1 cellular context compared by ENCODE assay signal in the genomic region with DNA sequence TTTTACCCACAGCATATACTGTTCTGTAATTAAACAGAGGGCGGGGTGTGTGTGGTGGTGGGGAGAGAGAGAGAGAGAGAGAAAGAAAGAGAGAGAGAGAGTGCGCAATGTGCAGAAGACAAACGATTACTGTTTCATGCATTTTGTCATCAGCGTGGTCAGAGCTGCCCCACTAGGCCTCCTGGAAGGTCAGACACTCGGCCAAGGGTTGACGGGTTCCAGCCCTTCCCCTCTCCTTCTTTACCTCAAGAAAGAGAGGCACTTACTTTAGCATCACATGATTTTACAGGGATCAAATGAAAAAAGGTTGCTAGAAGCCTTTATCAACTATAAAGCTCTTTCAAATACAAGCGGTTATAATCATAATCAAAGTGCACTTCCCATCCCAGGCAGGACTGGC.
TF ChIP-seq lines count a peak whose summit lies in the region.

No MANE protein-coding gene starts in this region.

TF ChIP-seq in neural cell, 6 proteins besides CTCF, POLR2A, EP300 and RAD21 (continued from another document):
- TF ChIP-seq, protein P1, sequence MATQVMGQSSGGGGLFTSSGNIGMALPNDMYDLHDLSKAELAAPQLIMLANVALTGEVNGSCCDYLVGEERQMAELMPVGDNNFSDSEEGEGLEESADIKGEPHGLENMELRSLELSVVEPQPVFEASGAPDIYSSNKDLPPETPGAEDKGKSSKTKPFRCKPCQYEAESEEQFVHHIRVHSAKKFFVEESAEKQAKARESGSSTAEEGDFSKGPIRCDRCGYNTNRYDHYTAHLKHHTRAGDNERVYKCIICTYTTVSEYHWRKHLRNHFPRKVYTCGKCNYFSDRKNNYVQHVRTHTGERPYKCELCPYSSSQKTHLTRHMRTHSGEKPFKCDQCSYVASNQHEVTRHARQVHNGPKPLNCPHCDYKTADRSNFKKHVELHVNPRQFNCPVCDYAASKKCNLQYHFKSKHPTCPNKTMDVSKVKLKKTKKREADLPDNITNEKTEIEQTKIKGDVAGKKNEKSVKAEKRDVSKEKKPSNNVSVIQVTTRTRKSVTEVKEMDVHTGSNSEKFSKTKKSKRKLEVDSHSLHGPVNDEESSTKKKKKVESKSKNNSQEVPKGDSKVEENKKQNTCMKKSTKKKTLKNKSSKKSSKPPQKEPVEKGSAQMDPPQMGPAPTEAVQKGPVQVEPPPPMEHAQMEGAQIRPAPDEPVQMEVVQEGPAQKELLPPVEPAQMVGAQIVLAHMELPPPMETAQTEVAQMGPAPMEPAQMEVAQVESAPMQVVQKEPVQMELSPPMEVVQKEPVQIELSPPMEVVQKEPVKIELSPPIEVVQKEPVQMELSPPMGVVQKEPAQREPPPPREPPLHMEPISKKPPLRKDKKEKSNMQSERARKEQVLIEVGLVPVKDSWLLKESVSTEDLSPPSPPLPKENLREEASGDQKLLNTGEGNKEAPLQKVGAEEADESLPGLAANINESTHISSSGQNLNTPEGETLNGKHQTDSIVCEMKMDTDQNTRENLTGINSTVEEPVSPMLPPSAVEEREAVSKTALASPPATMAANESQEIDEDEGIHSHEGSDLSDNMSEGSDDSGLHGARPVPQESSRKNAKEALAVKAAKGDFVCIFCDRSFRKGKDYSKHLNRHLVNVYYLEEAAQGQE (IDR thresholded peaks at IDR 0.05; ENCODE audit: borderline replicate concordance): no peak
- TF ChIP-seq TAF1 (IDR thresholded peaks at IDR 0.05; ENCODE audit: low read depth) (no peak), POLR2AphosphoS5 (IDR thresholded peaks at IDR 0.05) (no peak), EZH2 (IDR thresholded peaks at IDR 0.05; ENCODE audit: borderline replicate concordance, insufficient read depth, low read length, poor library complexity, severe bottlenecking) (no peak), SMC3 (conservative IDR thresholded peaks at IDR 0.05; ENCODE audit: poor library complexity) (no peak)
